9 cellular contexts compared by ENCODE assay signal in the genomic region with DNA sequence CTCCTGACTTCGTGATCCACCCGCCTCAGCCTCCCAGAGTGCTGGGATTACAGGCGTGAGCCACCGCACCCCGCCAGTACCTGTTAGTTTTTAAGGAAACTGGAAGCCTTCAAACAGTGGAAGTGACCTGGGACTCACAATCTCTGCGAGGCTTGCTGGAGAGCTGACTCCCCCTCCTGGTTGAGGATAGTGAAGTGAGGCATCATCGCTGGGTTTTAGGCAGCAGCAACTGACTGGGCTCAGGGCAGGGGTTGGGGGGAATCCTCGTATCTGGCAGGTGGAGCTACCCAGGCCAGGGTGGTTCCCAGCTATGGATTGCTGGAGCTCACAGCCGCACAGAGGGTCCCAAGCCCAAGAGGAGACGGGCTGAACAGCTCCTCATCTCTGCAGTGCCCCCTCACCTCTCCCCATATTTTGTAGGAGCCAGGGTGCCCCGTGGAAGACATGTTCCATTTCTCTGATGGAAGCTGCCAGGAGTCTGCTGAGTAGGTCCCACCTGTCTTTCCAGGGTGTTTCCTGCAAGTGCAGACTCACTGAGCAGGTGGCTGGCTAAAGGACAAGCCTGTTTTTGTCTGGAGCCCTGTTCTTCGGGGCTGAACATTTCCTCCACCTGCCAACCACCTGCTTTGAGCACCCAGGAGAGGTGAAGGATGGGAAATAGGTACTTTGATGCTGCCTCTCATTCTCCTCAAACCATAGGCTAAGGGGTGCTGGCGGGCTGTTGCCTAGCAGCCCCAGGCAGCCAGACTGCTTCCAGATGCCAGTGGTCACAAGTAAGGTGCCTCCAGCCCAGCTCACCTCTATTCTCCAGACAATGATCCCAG. TPM values are rescaled to one million over a fixed set of nuclear protein-coding genes. Genes with fewer than 3 reads are reported as not detected.
DNase-seq lines count a peak whose midpoint lies in the region; ATAC-seq and TF ChIP-seq lines count a peak whose summit lies in the region.
"Had no signal": no experiment of that assay in that cellular context is flagged by ENCODE, and none has a peak within 500 bp of the region (broad histone marks: within the 10 kb centered on the region; RNA-seq: fewer than 3 reads in every experiment).

No MANE protein-coding gene starts in this region.

- H3K4me1 ChIP-seq in right cardiac atrium (ENCODE audit: control insufficient read depth, insufficient read depth, low read length) (peaks cover 30% of the 10 kb centered on the region), stomach smooth muscle (ENCODE audit: control insufficient read depth, insufficient read depth, low read length) (peaks cover 36% of the 10 kb centered on the region), body of pancreas (no peaks in the 10 kb centered on the region)

- TF ChIP-seq CTCF in progenitor cell of endocrine pancreas (IDR thresholded peaks at IDR 0.05; ENCODE audit: unreplicated experiment) (no peak), body of pancreas (IDR thresholded peaks at IDR 0.05) (no peak)

- H3K27ac ChIP-seq in right cardiac atrium (ENCODE audit: low read length): peak overlapping the region; percentile 19
- peak overlapping the region; percentile 0 for H3K27ac ChIP-seq in stomach smooth muscle (ENCODE audit: low read length)
- no peak overlapping the region for H3K27ac ChIP-seq in body of pancreas

- no peak for TF ChIP-seq POLR2A in body of pancreas (IDR thresholded peaks at IDR 0.05)

- peaks cover 17 to 22% of the 10 kb centered on the region in 2 donors for H3K36me3 ChIP-seq in stomach smooth muscle (ENCODE audit: control insufficient read depth in 2 of 2, insufficient read depth in 2 of 2, low read length in 2 of 2)
- no peaks in the 10 kb centered on the region for H3K36me3 ChIP-seq in body of pancreas (replicated peaks in 1 of 2; ENCODE audit: insufficient read depth in 1 of 2, low read depth in 2 of 2)

- ATAC-seq in right cardiac atrium: no peak
- no peak for ATAC-seq in left cardiac atrium
- no peak for ATAC-seq in GM21528 (IDR thresholded peaks at IDR 0.05; ENCODE audit: low FRiP score, unreplicated experiment)
- no peak for ATAC-seq in body of pancreas

- no peak overlapping the region for H3K9ac ChIP-seq in stomach smooth muscle (ENCODE audit: low read length in 2 of 2)

- peaks cover 65% of the 10 kb centered on the region for H3K36me3 Mint-ChIP-seq in dendritic cell treated with granulocyte-macrophage colony-stimulating factor and Interleukin-4, amounts not matched to agents 40 ng/mL and 50 ng/mL, for 4 days (ENCODE audit: low read depth)
- peaks cover 1% of the 10 kb centered on the region for H3K36me3 Mint-ChIP-seq in progenitor cell of endocrine pancreas (ENCODE audit: insufficient read depth)

- H3K9me3 ChIP-seq in right cardiac atrium (ENCODE audit: control insufficient read depth, low read length) (no peaks in the 10 kb centered on the region), stomach smooth muscle (ENCODE audit: control insufficient read depth in 2 of 2, low read length in 2 of 2) (no peaks in the 10 kb centered on the region), body of pancreas (no peaks in the 10 kb centered on the region)

- intact Hi-C loops in right cardiac atrium (cut with DNase I) (no loop called here), left cardiac atrium (cut with DNase I) (no loop called here), body of pancreas (cut with DNase I) (no loop called here)
- intact Hi-C loops in dendritic cell treated with granulocyte-macrophage colony-stimulating factor and Interleukin-4, amounts not matched to agents 40 ng/mL and 50 ng/mL, for 4 days (cut with micrococcal nuclease): no loop called here

- no peaks in the 10 kb centered on the region for H3K27me3 Mint-ChIP-seq in dendritic cell treated with granulocyte-macrophage colony-stimulating factor and Interleukin-4, amounts not matched to agents 40 ng/mL and 50 ng/mL, for 4 days
- H3K27me3 Mint-ChIP-seq in progenitor cell of endocrine pancreas: no peaks in the 10 kb centered on the region

- H3K27me3 ChIP-seq in right cardiac atrium (ENCODE audit: control insufficient read depth, insufficient read depth) (no peaks in the 10 kb centered on the region), stomach smooth muscle (ENCODE audit: control insufficient read depth in 1 of 2, insufficient read depth in 2 of 2, low read length in 2 of 2) (no peaks in the 10 kb centered on the region), body of pancreas (no peaks in the 10 kb centered on the region)

- H3K4me1 Mint-ChIP-seq in dendritic cell treated with granulocyte-macrophage colony-stimulating factor and Interleukin-4, amounts not matched to agents 40 ng/mL and 50 ng/mL, for 4 days (ENCODE audit: low read depth): peaks cover 51% of the 10 kb centered on the region
- peaks cover 17% of the 10 kb centered on the region for H3K4me1 Mint-ChIP-seq in progenitor cell of endocrine pancreas (ENCODE audit: low read depth)

- no peak overlapping the region for H3K4me3 ChIP-seq in right cardiac atrium (ENCODE audit: low read length)
- no peak overlapping the region for H3K4me3 ChIP-seq in stomach smooth muscle (ENCODE audit: low read length in 2 of 2)
- H3K4me3 ChIP-seq in body of pancreas: no peak overlapping the region

- no peaks in the 10 kb centered on the region for H3K9me3 Mint-ChIP-seq in dendritic cell treated with granulocyte-macrophage colony-stimulating factor and Interleukin-4, amounts not matched to agents 40 ng/mL and 50 ng/mL, for 4 days
- no peaks in the 10 kb centered on the region for H3K9me3 Mint-ChIP-seq in progenitor cell of endocrine pancreas (ENCODE audit: low read depth)

- no peak for DNase-seq in right cardiac atrium
- no peak for DNase-seq in left cardiac atrium
- DNase-seq in NCI-H2196 (lab: John Stamatoyannopoulos, UW; ENCODE audit: unreplicated experiment): peak; percentile 83
- no peak for DNase-seq in progenitor cell of endocrine pancreas (ENCODE audit: low spot score, unreplicated experiment)
- DNase-seq in body of pancreas: no peak
- DNase-seq: NCI-H1092 treated with DMSO at 0.1 percent for 48 hours had no signal

- WGBS in right cardiac atrium: 82% methylated on average over 13 of the region's 13 CpGs
- WGBS in body of pancreas, 2 donors: 78 to 79% methylated on average over 8 to 13 of the region's 13 CpGs

- H3K4me3 Mint-ChIP-seq in dendritic cell treated with granulocyte-macrophage colony-stimulating factor and Interleukin-4, amounts not matched to agents 40 ng/mL and 50 ng/mL, for 4 days: no peak overlapping the region
- H3K4me3 Mint-ChIP-seq in progenitor cell of endocrine pancreas (ENCODE audit: low read depth): no peak overlapping the region

- H3K27ac Mint-ChIP-seq in dendritic cell treated with granulocyte-macrophage colony-stimulating factor and Interleukin-4, amounts not matched to agents 40 ng/mL and 50 ng/mL, for 4 days: peak overlapping the region; percentile 39
- H3K27ac Mint-ChIP-seq in progenitor cell of endocrine pancreas: no peak overlapping the region

RNA-seq across cellular contexts. Expression of a gene that starts 3.1 kb away (rescaled TPM):
- total RNA-seq in right cardiac atrium (1 to 10 TPM; 2.6 to 4.1 (median 3.2) TPM), left cardiac atrium (1 to 10 TPM; 2.7 to 2.8 TPM), progenitor cell of endocrine pancreas (3.9 and 4.4 TPM in 2 replicates), body of pancreas (10 to 100 TPM in 1 of 2 donors, 1 to 10 TPM in 1; 2.0 to 14.8 TPM)
- polyA plus RNA-seq in right cardiac atrium: 3.2 TPM

RNA-seq across cellular contexts. Expression of a gene that starts 31.1 kb away (rescaled TPM):
- total RNA-seq in right cardiac atrium (100 to 1,000 TPM in 2 of 4 donors, 10 to 100 TPM in 2; 94.3 to 116 (median 103) TPM), left cardiac atrium (10 to 100 TPM; 90.6 to 97.1 TPM), progenitor cell of endocrine pancreas (134 and 145 TPM in 2 replicates), body of pancreas (100 to 1,000 TPM in 1 of 2 donors, 10 to 100 TPM in 1; 82.1 to 125 TPM)
- 41.7 TPM for polyA plus RNA-seq in right cardiac atrium

RNA-seq across cellular contexts. Expression of a gene that starts 32.8 kb away (rescaled TPM):
- total RNA-seq in right cardiac atrium: 10 to 100 TPM; 28.9 to 36.1 (median 33.0) TPM
- 50.7 TPM for polyA plus RNA-seq in right cardiac atrium
- total RNA-seq in left cardiac atrium: 10 to 100 TPM; 29.2 to 38.1 TPM
- 25.7 and 30.0 TPM in 2 replicates for total RNA-seq in progenitor cell of endocrine pancreas
- 10 to 100 TPM in 1 of 2 donors, 1 to 10 TPM in 1; 9.2 to 18.4 TPM for total RNA-seq in body of pancreas

RNA-seq across cellular contexts. Expression of a gene that starts 43.0 kb away (rescaled TPM):
- 1 to 10 TPM; 2.1 to 3.1 (median 2.6) TPM for total RNA-seq in right cardiac atrium
- 0.95 TPM for polyA plus RNA-seq in right cardiac atrium
- total RNA-seq in left cardiac atrium: 1 to 10 TPM; 2.9 to 3.3 TPM
- total RNA-seq in progenitor cell of endocrine pancreas: 5.6 and 6.7 TPM in 2 replicates
- 10 to 100 TPM; 11.2 to 15.0 TPM for total RNA-seq in body of pancreas

RNA-seq across cellular contexts. Expression of a gene that starts 43.5 kb away (rescaled TPM):
- total RNA-seq in right cardiac atrium (10 to 100 TPM in 1 of 4 donors, 1 to 10 TPM in 3; 5.7 to 15.8 (median 8.5) TPM), left cardiac atrium (10 to 100 TPM in 1 of 2 donors, 1 to 10 TPM in 1; 7.2 to 16.0 TPM), progenitor cell of endocrine pancreas (23.3 and 27.5 TPM in 2 replicates), body of pancreas (10 to 100 TPM; 16.1 to 23.1 TPM)
- polyA plus RNA-seq in right cardiac atrium: 6.3 TPM

Comparison
In these comparisons a context has a peak if more than half of its experiments do, and no peak if none do; other contexts are left out.
1. H3K27ac ChIP-seq: peak in right cardiac atrium (single experiment) and stomach smooth muscle (single experiment); none in body of pancreas (0 of 4).